ENCODE assay signal across 1 cellular context in genomic region chr20:21017381-21018085, GRCh38.
A peak's percentile ranks its signal among the peaks of the same experiment; 100 is the strongest.
TF ChIP-seq lines count a peak whose summit lies in the region.

No MANE protein-coding gene starts in this region.

TF ChIP-seq in HepG2, 621 proteins besides CTCF, POLR2A, EP300 and RAD21 (continued from another document and continues in another):
- TF ChIP-seq, protein P1, sequence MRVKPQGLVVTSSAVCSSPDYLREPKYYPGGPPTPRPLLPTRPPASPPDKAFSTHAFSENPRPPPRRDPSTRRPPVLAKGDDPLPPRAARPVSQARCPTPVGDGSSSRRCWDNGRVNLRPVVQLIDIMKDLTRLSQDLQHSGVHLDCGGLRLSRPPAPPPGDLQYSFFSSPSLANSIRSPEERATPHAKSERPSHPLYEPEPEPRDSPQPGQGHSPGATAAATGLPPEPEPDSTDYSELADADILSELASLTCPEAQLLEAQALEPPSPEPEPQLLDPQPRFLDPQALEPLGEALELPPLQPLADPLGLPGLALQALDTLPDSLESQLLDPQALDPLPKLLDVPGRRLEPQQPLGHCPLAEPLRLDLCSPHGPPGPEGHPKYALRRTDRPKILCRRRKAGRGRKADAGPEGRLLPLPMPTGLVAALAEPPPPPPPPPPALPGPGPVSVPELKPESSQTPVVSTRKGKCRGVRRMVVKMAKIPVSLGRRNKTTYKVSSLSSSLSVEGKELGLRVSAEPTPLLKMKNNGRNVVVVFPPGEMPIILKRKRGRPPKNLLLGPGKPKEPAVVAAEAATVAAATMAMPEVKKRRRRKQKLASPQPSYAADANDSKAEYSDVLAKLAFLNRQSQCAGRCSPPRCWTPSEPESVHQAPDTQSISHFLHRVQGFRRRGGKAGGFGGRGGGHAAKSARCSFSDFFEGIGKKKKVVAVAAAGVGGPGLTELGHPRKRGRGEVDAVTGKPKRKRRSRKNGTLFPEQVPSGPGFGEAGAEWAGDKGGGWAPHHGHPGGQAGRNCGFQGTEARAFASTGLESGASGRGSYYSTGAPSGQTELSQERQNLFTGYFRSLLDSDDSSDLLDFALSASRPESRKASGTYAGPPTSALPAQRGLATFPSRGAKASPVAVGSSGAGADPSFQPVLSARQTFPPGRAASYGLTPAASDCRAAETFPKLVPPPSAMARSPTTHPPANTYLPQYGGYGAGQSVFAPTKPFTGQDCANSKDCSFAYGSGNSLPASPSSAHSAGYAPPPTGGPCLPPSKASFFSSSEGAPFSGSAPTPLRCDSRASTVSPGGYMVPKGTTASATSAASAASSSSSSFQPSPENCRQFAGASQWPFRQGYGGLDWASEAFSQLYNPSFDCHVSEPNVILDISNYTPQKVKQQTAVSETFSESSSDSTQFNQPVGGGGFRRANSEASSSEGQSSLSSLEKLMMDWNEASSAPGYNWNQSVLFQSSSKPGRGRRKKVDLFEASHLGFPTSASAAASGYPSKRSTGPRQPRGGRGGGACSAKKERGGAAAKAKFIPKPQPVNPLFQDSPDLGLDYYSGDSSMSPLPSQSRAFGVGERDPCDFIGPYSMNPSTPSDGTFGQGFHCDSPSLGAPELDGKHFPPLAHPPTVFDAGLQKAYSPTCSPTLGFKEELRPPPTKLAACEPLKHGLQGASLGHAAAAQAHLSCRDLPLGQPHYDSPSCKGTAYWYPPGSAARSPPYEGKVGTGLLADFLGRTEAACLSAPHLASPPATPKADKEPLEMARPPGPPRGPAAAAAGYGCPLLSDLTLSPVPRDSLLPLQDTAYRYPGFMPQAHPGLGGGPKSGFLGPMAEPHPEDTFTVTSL (CRISPR knock-in tag; IDR thresholded peaks at IDR 0.05; ENCODE audit: borderline replicate concordance) = peak; percentile 31; the same call in 1 of the 2 replicates
- TF ChIP-seq ZNF724P (CRISPR knock-in tag; IDR thresholded peaks at IDR 0.05; ENCODE audit: borderline replicate concordance) (no peak), KDM6A (CRISPR knock-in tag; IDR thresholded peaks at IDR 0.05; ENCODE audit: low read depth) (0 out of 2 replicates have a peak, but pooled peaks have one; percentile 29), CREM (IDR thresholded peaks at IDR 0.05) (peak; percentile 92), CREM (CRISPR knock-in tag; IDR thresholded peaks at IDR 0.05) (no peak), STAT6 (CRISPR knock-in tag; IDR thresholded peaks at IDR 0.05; ENCODE audit: borderline replicate concordance) (no peak), ZNF343 (CRISPR knock-in tag; IDR thresholded peaks at IDR 0.05) (peak; percentile 10; the same call in 1 of the 2 replicates), MNT (IDR thresholded peaks at IDR 0.05) (no peak), U2AF1 (optimal IDR thresholded peaks at IDR 0.05; ENCODE audit: low read depth, low read length) (peak; percentile 33), ZNF510 (CRISPR knock-in tag; IDR thresholded peaks at IDR 0.05; ENCODE audit: low read depth) (no peak), AFF4 (CRISPR knock-in tag; IDR thresholded peaks at IDR 0.05) (no peak), ZBTB40 (IDR thresholded peaks at IDR 0.05) (no peak), ZBTB40 (CRISPR knock-in tag; IDR thresholded peaks at IDR 0.05) (peak; percentile 74; the same call in 1 of the 2 replicates), CAMTA2 (CRISPR knock-in tag; IDR thresholded peaks at IDR 0.05; ENCODE audit: borderline replicate concordance) (no peak), ZSCAN31 (CRISPR knock-in tag; IDR thresholded peaks at IDR 0.05; ENCODE audit: low read depth) (no peak), ZBTB1 (CRISPR knock-in tag; IDR thresholded peaks at IDR 0.05; ENCODE audit: borderline replicate concordance) (no peak), SSRP1 (CRISPR knock-in tag; IDR thresholded peaks at IDR 0.05) (no peak), ZNF331 (CRISPR knock-in tag; IDR thresholded peaks at IDR 0.05) (peak; percentile 59; the same call in 1 of the 2 replicates), ZKSCAN8 (CRISPR knock-in tag; IDR thresholded peaks at IDR 0.05; ENCODE audit: borderline replicate concordance) (peak; percentile 47; the same call in 1 of the 2 replicates), ZNF878 (CRISPR knock-in tag; IDR thresholded peaks at IDR 0.05) (no peak), ZNF205 (CRISPR knock-in tag; IDR thresholded peaks at IDR 0.05) (peak; percentile 51; the same call in 1 of the 2 replicates), ZBTB37 (CRISPR knock-in tag; IDR thresholded peaks at IDR 0.05) (no peak)
- TF ChIP-seq, protein P2, sequence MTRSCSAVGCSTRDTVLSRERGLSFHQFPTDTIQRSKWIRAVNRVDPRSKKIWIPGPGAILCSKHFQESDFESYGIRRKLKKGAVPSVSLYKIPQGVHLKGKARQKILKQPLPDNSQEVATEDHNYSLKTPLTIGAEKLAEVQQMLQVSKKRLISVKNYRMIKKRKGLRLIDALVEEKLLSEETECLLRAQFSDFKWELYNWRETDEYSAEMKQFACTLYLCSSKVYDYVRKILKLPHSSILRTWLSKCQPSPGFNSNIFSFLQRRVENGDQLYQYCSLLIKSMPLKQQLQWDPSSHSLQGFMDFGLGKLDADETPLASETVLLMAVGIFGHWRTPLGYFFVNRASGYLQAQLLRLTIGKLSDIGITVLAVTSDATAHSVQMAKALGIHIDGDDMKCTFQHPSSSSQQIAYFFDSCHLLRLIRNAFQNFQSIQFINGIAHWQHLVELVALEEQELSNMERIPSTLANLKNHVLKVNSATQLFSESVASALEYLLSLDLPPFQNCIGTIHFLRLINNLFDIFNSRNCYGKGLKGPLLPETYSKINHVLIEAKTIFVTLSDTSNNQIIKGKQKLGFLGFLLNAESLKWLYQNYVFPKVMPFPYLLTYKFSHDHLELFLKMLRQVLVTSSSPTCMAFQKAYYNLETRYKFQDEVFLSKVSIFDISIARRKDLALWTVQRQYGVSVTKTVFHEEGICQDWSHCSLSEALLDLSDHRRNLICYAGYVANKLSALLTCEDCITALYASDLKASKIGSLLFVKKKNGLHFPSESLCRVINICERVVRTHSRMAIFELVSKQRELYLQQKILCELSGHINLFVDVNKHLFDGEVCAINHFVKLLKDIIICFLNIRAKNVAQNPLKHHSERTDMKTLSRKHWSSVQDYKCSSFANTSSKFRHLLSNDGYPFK (CRISPR knock-in tag; IDR thresholded peaks at IDR 0.05; ENCODE audit: borderline replicate concordance) = no peak
